ENCODE assay signal across 8 cellular contexts in the genomic region with DNA sequence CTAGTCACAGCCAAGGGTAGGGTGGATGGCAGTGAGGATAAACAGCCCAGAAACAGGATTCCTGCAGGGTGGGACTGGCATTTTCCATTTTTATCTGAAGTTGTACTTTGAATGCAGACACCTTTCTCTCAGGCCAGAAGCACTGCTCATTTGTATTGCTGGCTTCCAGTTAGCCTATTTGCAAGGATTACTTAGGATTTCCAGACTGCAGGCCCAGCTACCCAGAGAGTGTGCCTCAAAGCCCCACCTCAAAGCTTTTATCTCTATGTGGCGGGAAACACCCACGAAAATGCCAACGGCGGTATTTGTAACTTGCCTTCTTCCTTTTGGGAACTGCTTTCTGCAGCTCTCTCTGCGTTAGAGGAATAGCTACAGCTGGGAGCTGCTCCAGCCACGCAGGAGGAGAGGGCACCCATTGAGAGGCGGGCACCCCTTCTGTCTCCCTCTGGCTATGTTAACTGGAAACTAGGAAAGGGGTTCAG.
A peak's percentile ranks its signal among the peaks of the same experiment; 100 is the strongest.
DNase-seq lines count a peak whose midpoint lies in the region; ATAC-seq, FAIRE-seq and TF ChIP-seq lines count a peak whose summit lies in the region.

No MANE protein-coding gene starts in this region.

- peaks cover 56% of the 10 kb centered on the region for H3K79me2 ChIP-seq in OCI-LY3 (ENCODE audit: low read length)

- FAIRE-seq in GM12892 (lab: Jason Lieb, UNC), result no peak

- intact Hi-C loops in body of pancreas (cut with DNase I), result no loop called here

- ATAC-seq in GM19452 (IDR thresholded peaks at IDR 0.05; ENCODE audit: unreplicated experiment), result peak; percentile 2
- no peak for ATAC-seq in body of pancreas
- no peak for ATAC-seq in stimulated activated naive CD8-positive, alpha-beta T cell treated with anti-CD3 and anti-CD28 coated beads, Interleukin-15, Interleukin-2, amounts not matched to agents 100 U/mL and 50 U/mL, for 24 hours

- H2AFZ ChIP-seq in OCI-LY3 (ENCODE audit: low read depth, low read length), result no peak overlapping the region

- no peaks in the 10 kb centered on the region for H3K9me3 ChIP-seq in OCI-LY3 (ENCODE audit: insufficient read depth, low read length)
- H3K9me3 ChIP-seq in body of pancreas, result no peaks in the 10 kb centered on the region

- DNase-seq in body of pancreas (peak in 3 of 4 donors; percentile 20 to 33 (median 33)), kidney epithelial cell (ENCODE audit: low read depth) (no peak), NCI-H345 treated with DMSO at 0.1 percent for 48 hours (lab: John Stamatoyannopoulos, UW; ENCODE audit: unreplicated experiment) (no peak), NCI-H2029 (lab: John Stamatoyannopoulos, UW) (no peak), GM12892 (ENCODE audit: insufficient read length) (no peak)
- DNase-seq in stimulated activated naive CD8-positive, alpha-beta T cell treated with anti-CD3 and anti-CD28 coated beads, Interleukin-15, Interleukin-2, amounts not matched to agents 100 U/mL and 50 U/mL, for 24 hours, result peak; percentile 52

- H3K27me3 ChIP-seq in OCI-LY3 (ENCODE audit: low read depth, low read length) (no peaks in the 10 kb centered on the region), body of pancreas (no peaks in the 10 kb centered on the region), kidney epithelial cell (ENCODE audit: control insufficient read depth, insufficient read depth, low read length) (no peaks in the 10 kb centered on the region)

- H3K36me3 ChIP-seq in OCI-LY3 (replicated peaks; ENCODE audit: low read depth, low read length), result peaks cover 19% of the 10 kb centered on the region
- H3K36me3 ChIP-seq in body of pancreas (replicated peaks in 1 of 2; ENCODE audit: insufficient read depth in 1 of 2, low read depth in 2 of 2), result no peaks in the 10 kb centered on the region
- H3K36me3 ChIP-seq in kidney epithelial cell (ENCODE audit: control insufficient read depth, insufficient read depth, low read length), result no peaks in the 10 kb centered on the region

- TF ChIP-seq CTCF in OCI-LY3 (IDR thresholded peaks at IDR 0.05; ENCODE audit: low read depth, low read length), result no peak
- TF ChIP-seq CTCF in body of pancreas (IDR thresholded peaks at IDR 0.05), result no peak
- TF ChIP-seq CTCF in kidney epithelial cell (IDR thresholded peaks at IDR 0.05; ENCODE audit: insufficient read depth, low read length, poor library complexity, severe bottlenecking), result no peak

- H4K20me1 ChIP-seq in OCI-LY3 (ENCODE audit: insufficient read depth, low read length), result no peaks in the 10 kb centered on the region

- no peak for TF ChIP-seq POLR2A in body of pancreas (IDR thresholded peaks at IDR 0.05)
- no peak for TF ChIP-seq POLR2A in GM12892 (IDR thresholded peaks at IDR 0.05; ENCODE audit: low read depth, low read length)

- peak overlapping the region; percentile 100 for H3K9ac ChIP-seq in OCI-LY3 (ENCODE audit: low read length)

- peak overlapping the region; percentile 99 for H3K27ac ChIP-seq in OCI-LY3 (ENCODE audit: low read length)
- peak overlapping the region; percentile 81 to 98 (median 96) for H3K27ac ChIP-seq in body of pancreas

- H3K4me2 ChIP-seq in OCI-LY3 (ENCODE audit: low read length), result peak overlapping the region; percentile 99

- WGBS in body of pancreas, 2 donors, result 6 to 10% methylated on average over 7 of the region's 7 CpGs

- peaks cover 66% of the 10 kb centered on the region for H3K4me1 ChIP-seq in OCI-LY3 (ENCODE audit: low read length)
- H3K4me1 ChIP-seq in body of pancreas, result peaks cover 41% of the 10 kb centered on the region

- H3K4me3 ChIP-seq in OCI-LY3 (ENCODE audit: low read length), result peak overlapping the region; percentile 85
- no peak overlapping the region for H3K4me3 ChIP-seq in body of pancreas
- H3K4me3 ChIP-seq in kidney epithelial cell (ENCODE audit: low read depth, low read length), result peak overlapping the region; percentile 44

Comparison
In these comparisons a context has a peak if more than half of its experiments do, and no peak if none do; other contexts are left out.
1. H3K4me3 ChIP-seq: peak in OCI-LY3 (single experiment) and kidney epithelial cell (single experiment); none in body of pancreas (0 of 2).
2. DNase-seq: peak in body of pancreas (3 of 4) and stimulated activated naive CD8-positive, alpha-beta T cell treated with anti-CD3 and anti-CD28 coated beads, Interleukin-15, Interleukin-2, amounts not matched to agents 100 U/mL and 50 U/mL, for 24 hours (single experiment); none in kidney epithelial cell (single experiment), NCI-H345 treated with DMSO at 0.1 percent for 48 hours (single experiment), NCI-H2029 (single experiment) and GM12892 (single experiment).